ENCODE assay signal across 1 cellular context in the genomic region with DNA sequence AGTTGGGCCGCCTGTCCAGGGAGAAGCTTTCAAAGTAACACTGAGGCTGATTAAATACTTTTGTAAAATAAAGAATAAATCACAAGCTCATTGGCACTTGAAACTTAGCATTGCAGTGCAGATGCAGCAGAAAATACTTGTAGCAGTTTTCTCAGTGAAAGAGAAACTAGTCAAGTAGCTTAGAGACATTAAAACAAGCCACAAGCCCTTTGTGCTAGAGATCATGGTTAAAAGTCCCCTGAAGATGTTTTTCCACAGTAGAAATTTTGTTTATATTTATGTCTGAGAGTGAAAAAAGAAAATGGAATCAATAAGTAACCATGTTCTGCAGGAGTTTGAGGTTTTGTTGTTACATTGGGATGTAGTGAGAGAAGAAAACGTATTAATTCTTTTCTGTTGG.
A peak's percentile ranks its signal among the peaks of the same experiment; 100 is the strongest.
TF ChIP-seq lines count a peak whose summit lies in the region.

No MANE protein-coding gene starts in this region.

TF ChIP-seq in GM12878, 131 proteins besides CTCF, POLR2A, EP300 and RAD21:
- no peak for TF ChIP-seq MEF2B (IDR thresholded peaks at IDR 0.05; ENCODE audit: partially characterized antibody, poor library complexity, severe bottlenecking)
- no peak for TF ChIP-seq PAX8 (IDR thresholded peaks at IDR 0.05)
- TF ChIP-seq SUZ12 (IDR thresholded peaks at IDR 0.05; ENCODE audit: unreplicated experiment): no peak
- TF ChIP-seq RELB (IDR thresholded peaks at IDR 0.05; ENCODE audit: low read depth): 0 out of 2 replicates have a peak, but pooled peaks have one; percentile 40
- TF ChIP-seq RBBP5 (conservative IDR thresholded peaks at IDR 0.05): 0 out of 2 replicates have a peak, but pooled peaks have one; percentile 36
- TF ChIP-seq, protein P1, sequence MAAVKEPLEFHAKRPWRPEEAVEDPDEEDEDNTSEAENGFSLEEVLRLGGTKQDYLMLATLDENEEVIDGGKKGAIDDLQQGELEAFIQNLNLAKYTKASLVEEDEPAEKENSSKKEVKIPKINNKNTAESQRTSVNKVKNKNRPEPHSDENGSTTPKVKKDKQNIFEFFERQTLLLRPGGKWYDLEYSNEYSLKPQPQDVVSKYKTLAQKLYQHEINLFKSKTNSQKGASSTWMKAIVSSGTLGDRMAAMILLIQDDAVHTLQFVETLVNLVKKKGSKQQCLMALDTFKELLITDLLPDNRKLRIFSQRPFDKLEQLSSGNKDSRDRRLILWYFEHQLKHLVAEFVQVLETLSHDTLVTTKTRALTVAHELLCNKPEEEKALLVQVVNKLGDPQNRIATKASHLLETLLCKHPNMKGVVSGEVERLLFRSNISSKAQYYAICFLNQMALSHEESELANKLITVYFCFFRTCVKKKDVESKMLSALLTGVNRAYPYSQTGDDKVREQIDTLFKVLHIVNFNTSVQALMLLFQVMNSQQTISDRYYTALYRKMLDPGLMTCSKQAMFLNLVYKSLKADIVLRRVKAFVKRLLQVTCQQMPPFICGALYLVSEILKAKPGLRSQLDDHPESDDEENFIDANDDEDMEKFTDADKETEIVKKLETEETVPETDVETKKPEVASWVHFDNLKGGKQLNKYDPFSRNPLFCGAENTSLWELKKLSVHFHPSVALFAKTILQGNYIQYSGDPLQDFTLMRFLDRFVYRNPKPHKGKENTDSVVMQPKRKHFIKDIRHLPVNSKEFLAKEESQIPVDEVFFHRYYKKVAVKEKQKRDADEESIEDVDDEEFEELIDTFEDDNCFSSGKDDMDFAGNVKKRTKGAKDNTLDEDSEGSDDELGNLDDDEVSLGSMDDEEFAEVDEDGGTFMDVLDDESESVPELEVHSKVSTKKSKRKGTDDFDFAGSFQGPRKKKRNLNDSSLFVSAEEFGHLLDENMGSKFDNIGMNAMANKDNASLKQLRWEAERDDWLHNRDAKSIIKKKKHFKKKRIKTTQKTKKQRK (IDR thresholded peaks at IDR 0.05; ENCODE audit: low read depth, low read length): no peak
- TF ChIP-seq, protein P2, sequence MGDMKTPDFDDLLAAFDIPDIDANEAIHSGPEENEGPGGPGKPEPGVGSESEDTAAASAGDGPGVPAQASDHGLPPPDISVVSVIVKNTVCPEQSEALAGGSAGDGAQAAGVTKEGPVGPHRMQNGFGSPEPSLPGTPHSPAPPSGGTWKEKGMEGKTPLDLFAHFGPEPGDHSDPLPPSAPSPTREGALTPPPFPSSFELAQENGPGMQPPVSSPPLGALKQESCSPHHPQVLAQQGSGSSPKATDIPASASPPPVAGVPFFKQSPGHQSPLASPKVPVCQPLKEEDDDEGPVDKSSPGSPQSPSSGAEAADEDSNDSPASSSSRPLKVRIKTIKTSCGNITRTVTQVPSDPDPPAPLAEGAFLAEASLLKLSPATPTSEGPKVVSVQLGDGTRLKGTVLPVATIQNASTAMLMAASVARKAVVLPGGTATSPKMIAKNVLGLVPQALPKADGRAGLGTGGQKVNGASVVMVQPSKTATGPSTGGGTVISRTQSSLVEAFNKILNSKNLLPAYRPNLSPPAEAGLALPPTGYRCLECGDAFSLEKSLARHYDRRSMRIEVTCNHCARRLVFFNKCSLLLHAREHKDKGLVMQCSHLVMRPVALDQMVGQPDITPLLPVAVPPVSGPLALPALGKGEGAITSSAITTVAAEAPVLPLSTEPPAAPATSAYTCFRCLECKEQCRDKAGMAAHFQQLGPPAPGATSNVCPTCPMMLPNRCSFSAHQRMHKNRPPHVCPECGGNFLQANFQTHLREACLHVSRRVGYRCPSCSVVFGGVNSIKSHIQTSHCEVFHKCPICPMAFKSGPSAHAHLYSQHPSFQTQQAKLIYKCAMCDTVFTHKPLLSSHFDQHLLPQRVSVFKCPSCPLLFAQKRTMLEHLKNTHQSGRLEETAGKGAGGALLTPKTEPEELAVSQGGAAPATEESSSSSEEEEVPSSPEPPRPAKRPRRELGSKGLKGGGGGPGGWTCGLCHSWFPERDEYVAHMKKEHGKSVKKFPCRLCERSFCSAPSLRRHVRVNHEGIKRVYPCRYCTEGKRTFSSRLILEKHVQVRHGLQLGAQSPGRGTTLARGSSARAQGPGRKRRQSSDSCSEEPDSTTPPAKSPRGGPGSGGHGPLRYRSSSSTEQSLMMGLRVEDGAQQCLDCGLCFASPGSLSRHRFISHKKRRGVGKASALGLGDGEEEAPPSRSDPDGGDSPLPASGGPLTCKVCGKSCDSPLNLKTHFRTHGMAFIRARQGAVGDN (IDR thresholded peaks at IDR 0.05): 0 out of 2 replicates have a peak, but pooled peaks have one; percentile 17
